Comparison of ENCODE assay signal across 16 cellular contexts in genomic region chr7:154472332-154472731, GRCh38.
"Had no signal": no experiment of that assay in that cellular context is flagged by ENCODE, and none has a peak within 500 bp of the region (broad histone marks: within the 10 kb centered on the region; RNA-seq: fewer than 3 reads in every experiment).

No MANE protein-coding gene starts in this region.

- DNase-seq: KBM-7, NCI-H1092, NCI-H1105 treated with DMSO at 0.1 percent for 48 hours, NCI-H1417 treated with DMSO at 0.1 percent for 48 hours, NCI-H146, NCI-H1694 treated with DMSO at 0.1 percent for 48 hours, NCI-H1930, NCI-H2081, NCI-H2107, NCI-H2227 treated with DMSO at 0.1 percent for 48 hours, NCI-H524 treated with DMSO at 0.1 percent for 48 hours, NCI-H69, NCI-H774, Right ventricle myocardium superior, RPMI8226, SIG-M5 had no signal
